In the genomic region with DNA sequence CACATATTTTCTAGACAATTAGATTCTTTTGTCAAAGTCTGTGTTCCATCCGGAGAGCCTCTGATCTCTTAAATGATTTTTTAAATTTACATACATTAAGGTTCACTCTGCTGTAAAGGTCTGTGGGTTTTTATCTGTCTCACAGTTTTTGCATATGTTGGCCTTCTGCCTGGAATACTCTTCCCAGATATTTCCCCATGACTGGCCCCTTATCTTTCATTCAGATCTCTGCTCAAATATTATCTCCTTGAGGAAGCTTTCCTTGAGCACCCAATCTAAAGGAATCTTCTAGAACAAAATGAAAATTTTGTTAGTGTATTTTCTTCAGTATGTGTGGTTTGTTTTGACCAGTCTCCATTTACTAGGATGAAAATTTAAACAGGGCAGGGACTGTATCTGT, we compare ENCODE assay signal across 1 cellular context.
TF ChIP-seq lines count a peak whose summit lies in the region.

No MANE protein-coding gene starts in this region.

TF ChIP-seq in IMR-90, 13 proteins besides CTCF, POLR2A, EP300 and RAD21 (continued from another document):
- TF ChIP-seq NFE2L2 (IDR thresholded peaks at IDR 0.05; ENCODE audit: low read depth, low read length) (no peak), MXI1 (IDR thresholded peaks at IDR 0.05; ENCODE audit: borderline replicate concordance, low read depth, low read length) (no peak), RFX5 (IDR thresholded peaks at IDR 0.05; ENCODE audit: low read depth, low read length) (no peak)
- TF ChIP-seq, protein P1, sequence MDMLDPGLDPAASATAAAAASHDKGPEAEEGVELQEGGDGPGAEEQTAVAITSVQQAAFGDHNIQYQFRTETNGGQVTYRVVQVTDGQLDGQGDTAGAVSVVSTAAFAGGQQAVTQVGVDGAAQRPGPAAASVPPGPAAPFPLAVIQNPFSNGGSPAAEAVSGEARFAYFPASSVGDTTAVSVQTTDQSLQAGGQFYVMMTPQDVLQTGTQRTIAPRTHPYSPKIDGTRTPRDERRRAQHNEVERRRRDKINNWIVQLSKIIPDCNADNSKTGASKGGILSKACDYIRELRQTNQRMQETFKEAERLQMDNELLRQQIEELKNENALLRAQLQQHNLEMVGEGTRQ (IDR thresholded peaks at IDR 0.05; ENCODE audit: low read depth, low read length): no peak
